In genomic region chr3:141412936-141413354, GRCh38 we compare ENCODE assay signal across 8 cellular contexts. TPM values are rescaled to one million over a fixed set of nuclear protein-coding genes. Genes with fewer than 3 reads are reported as not detected.
A peak's percentile ranks its signal among the peaks of the same experiment; 100 is the strongest.
DNase-seq lines count a peak whose midpoint lies in the region; ATAC-seq and TF ChIP-seq lines count a peak whose summit lies in the region.

No MANE protein-coding gene starts in this region.

- peaks cover 4% of the 10 kb centered on the region for H3K9me3 Mint-ChIP-seq in activated CD4-positive, alpha-beta T cell treated with anti-CD3 and anti-CD28 coated beads, Interleukin-2, amount 10 ng/mL, durations not matched to agents 24 days and 14 days
- H3K9me3 Mint-ChIP-seq in stimulated activated naive CD8-positive, alpha-beta T cell treated with anti-CD3 and anti-CD28 coated beads, Interleukin-15, Interleukin-2, amounts not matched to agents 100 ng/mL and 50 ng/mL, for 24 hours: no peaks in the 10 kb centered on the region

- H3K4me1 Mint-ChIP-seq in activated CD4-positive, alpha-beta T cell treated with anti-CD3 and anti-CD28 coated beads, Interleukin-2, amount 10 ng/mL, durations not matched to agents 24 days and 14 days: peaks cover 48% of the 10 kb centered on the region
- H3K4me1 Mint-ChIP-seq in stimulated activated naive CD8-positive, alpha-beta T cell treated with anti-CD3 and anti-CD28 coated beads, Interleukin-15, Interleukin-2, amounts not matched to agents 100 ng/mL and 50 ng/mL, for 24 hours (ENCODE audit: low read depth): peaks cover 72% of the 10 kb centered on the region

- no peak for ATAC-seq in GM21390 (IDR thresholded peaks at IDR 0.05; ENCODE audit: unreplicated experiment)
- no peak for ATAC-seq in HG03045 (IDR thresholded peaks at IDR 0.05; ENCODE audit: unreplicated experiment)

- H3K27me3 ChIP-seq in brain microvascular endothelial cell (replicated peaks): no peaks in the 10 kb centered on the region
- H3K27me3 ChIP-seq in liver (ENCODE audit: control insufficient read depth in 4 of 4, insufficient read depth in 4 of 4, low read length in 3 of 4): no peaks in the 10 kb centered on the region

- peak overlapping the region; percentile 83 for H3K4me3 Mint-ChIP-seq in activated CD4-positive, alpha-beta T cell treated with anti-CD3 and anti-CD28 coated beads, Interleukin-2, amount 10 ng/mL, durations not matched to agents 24 days and 14 days
- peak overlapping the region; percentile 83 for H3K4me3 Mint-ChIP-seq in stimulated activated naive CD8-positive, alpha-beta T cell treated with anti-CD3 and anti-CD28 coated beads, Interleukin-15, Interleukin-2, amounts not matched to agents 100 ng/mL and 50 ng/mL, for 24 hours

- TF ChIP-seq RAD21 in liver (IDR thresholded peaks at IDR 0.05): peak; percentile 50 to 67

- no peaks in the 10 kb centered on the region for H3K27me3 Mint-ChIP-seq in activated CD4-positive, alpha-beta T cell treated with anti-CD3 and anti-CD28 coated beads, Interleukin-2, amount 10 ng/mL, durations not matched to agents 24 days and 14 days
- H3K27me3 Mint-ChIP-seq in stimulated activated naive CD8-positive, alpha-beta T cell treated with anti-CD3 and anti-CD28 coated beads, Interleukin-15, Interleukin-2, amounts not matched to agents 100 ng/mL and 50 ng/mL, for 24 hours: no peaks in the 10 kb centered on the region

- in situ Hi-C loops in brain microvascular endothelial cell (cut with HindIII; ENCODE audit: low pct_ligation_motif_present, low sequenced_read_pairs): no loop called here

- peak overlapping the region; percentile 99 for H3K27ac Mint-ChIP-seq in activated CD4-positive, alpha-beta T cell treated with anti-CD3 and anti-CD28 coated beads, Interleukin-2, amount 10 ng/mL, durations not matched to agents 24 days and 14 days
- H3K27ac Mint-ChIP-seq in stimulated activated naive CD8-positive, alpha-beta T cell treated with anti-CD3 and anti-CD28 coated beads, Interleukin-15, Interleukin-2, amounts not matched to agents 100 ng/mL and 50 ng/mL, for 24 hours: peak overlapping the region; percentile 97

- intact Hi-C loops in activated CD4-positive, alpha-beta T cell treated with anti-CD3 and anti-CD28 coated beads, Interleukin-2, amount 10 ng/mL, durations not matched to agents 24 days and 14 days (cut with micrococcal nuclease): loop anchor here (5.0 kb wide), 4 partner anchors 41 to 464 kb away; partner anchors contain the start of genes ATP1B3, PXYLP1 and RASA2

- WGBS in liver: 17% methylated on average over 11 of the region's 11 CpGs

- no peak for DNase-seq in activated CD4-positive, alpha-beta T cell treated with anti-CD3 and anti-CD28 coated beads, Interleukin-2, amount 10 ng/mL, durations not matched to agents 24 days and 14 days
- DNase-seq in activated CD4-positive, alpha-beta T cell treated with anti-CD3 and anti-CD28 coated beads for 1 hour: no peak
- no peak for DNase-seq in brain microvascular endothelial cell
- no peak for DNase-seq in SKM-1 (lab: John Stamatoyannopoulos, UW; ENCODE audit: unreplicated experiment)

- no peak for TF ChIP-seq CTCF in brain microvascular endothelial cell (IDR thresholded peaks at IDR 0.05; ENCODE audit: low read depth, low read length, missing control alignments)
- TF ChIP-seq CTCF in liver (IDR thresholded peaks at IDR 0.05; ENCODE audit: low read depth, low read length, missing input control): peak; percentile 6

- peaks cover 38% of the 10 kb centered on the region for H3K36me3 Mint-ChIP-seq in activated CD4-positive, alpha-beta T cell treated with anti-CD3 and anti-CD28 coated beads, Interleukin-2, amount 10 ng/mL, durations not matched to agents 24 days and 14 days (ENCODE audit: low read depth)
- H3K36me3 Mint-ChIP-seq in stimulated activated naive CD8-positive, alpha-beta T cell treated with anti-CD3 and anti-CD28 coated beads, Interleukin-15, Interleukin-2, amounts not matched to agents 100 ng/mL and 50 ng/mL, for 24 hours (ENCODE audit: low read depth): peaks cover 24% of the 10 kb centered on the region

- H3K9ac ChIP-seq in liver (ENCODE audit: low read depth in 1 of 2, low read length in 2 of 2): peak overlapping the region; percentile 97 to 98

- H3K27ac ChIP-seq in brain microvascular endothelial cell (peak overlapping the region; percentile 95), liver (ENCODE audit: low read depth in 1 of 2, low read length in 2 of 2) (peak overlapping the region; percentile 95 to 96)

- H3K9me3 ChIP-seq in liver (ENCODE audit: control insufficient read depth in 4 of 4, low read length in 3 of 4): no peaks in the 10 kb centered on the region

- peaks cover 72% of the 10 kb centered on the region for H3K36me3 ChIP-seq in brain microvascular endothelial cell (replicated peaks)
- peaks cover 0 to 8% (median 2%) of the 10 kb centered on the region in 4 donors for H3K36me3 ChIP-seq in liver (ENCODE audit: control insufficient read depth in 4 of 4, insufficient read depth in 3 of 4, low read depth in 1 of 4, low read length in 3 of 4)

- peaks cover 10 to 34% (median 19%) of the 10 kb centered on the region in 4 donors for H3K4me1 ChIP-seq in liver (ENCODE audit: control insufficient read depth in 4 of 4, insufficient read depth in 4 of 4, low read length in 3 of 4)

- H3K4me3 ChIP-seq in brain microvascular endothelial cell (ENCODE audit: low read depth, low read length) (no peak overlapping the region), liver (ENCODE audit: low read depth in 1 of 3, low read length in 3 of 3) (peak overlapping the region; percentile 28 to 64 (median 40))

TF ChIP-seq in liver, 16 proteins besides CTCF, POLR2A, EP300 and RAD21:
- TF ChIP-seq REST (IDR thresholded peaks at IDR 0.05): peak; percentile 85
- TF ChIP-seq SP1 (IDR thresholded peaks at IDR 0.05): peak; percentile 80
- no peak for TF ChIP-seq NR2F2 (IDR thresholded peaks at IDR 0.05)
- TF ChIP-seq HNF4G (IDR thresholded peaks at IDR 0.05): peak; percentile 22
- peak; percentile 69 for TF ChIP-seq ZBTB33 (IDR thresholded peaks at IDR 0.05)
- TF ChIP-seq EGR1 (IDR thresholded peaks at IDR 0.05; ENCODE audit: low read depth in 2 of 2): peak; percentile 35 to 43
- TF ChIP-seq RXRA (IDR thresholded peaks at IDR 0.05): peak; percentile 72 to 85
- TF ChIP-seq JUND (IDR thresholded peaks at IDR 0.05): peak; percentile 65 to 83
- TF ChIP-seq ATF3 (IDR thresholded peaks at IDR 0.05): no peak
- TF ChIP-seq TAF1 (conservative IDR thresholded peaks at IDR 0.05): peak; percentile 91
- TF ChIP-seq FOXA1 (IDR thresholded peaks at IDR 0.05): peak; percentile 71
- TF ChIP-seq FOXA2 (IDR thresholded peaks at IDR 0.05): peak; percentile 84
- peak; percentile 75 for TF ChIP-seq YY1 (IDR thresholded peaks at IDR 0.05)
- peak; percentile 61 for TF ChIP-seq MAX (IDR thresholded peaks at IDR 0.05)
- peak; percentile 75 to 76 for TF ChIP-seq HNF4A (conservative IDR thresholded peaks at IDR 0.05)
- TF ChIP-seq GABPA (IDR thresholded peaks at IDR 0.05 in 1 of 2, conservative IDR thresholded peaks at IDR 0.05 in 1 of 2): peak in 1 of 2 donors; percentile 49

RNA-seq across cellular contexts. Expression of gene ZBTB38, which starts 44.6 kb away (rescaled TPM):
- total RNA-seq in activated CD4-positive, alpha-beta T cell treated with anti-CD3 and anti-CD28 coated beads, Interleukin-2, amount 10 ng/mL, durations not matched to agents 24 days and 14 days: 14.5 and 17.8 TPM in 2 replicates
- total RNA-seq in liver: 10 to 100 TPM; 19.8 to 57.3 TPM
- 10 to 100 TPM in 1 of 2 donors, 1 to 10 TPM in 1; 9.5 to 19.2 TPM for polyA plus RNA-seq in liver
